26 cellular contexts compared by ENCODE assay signal in the genomic region with DNA sequence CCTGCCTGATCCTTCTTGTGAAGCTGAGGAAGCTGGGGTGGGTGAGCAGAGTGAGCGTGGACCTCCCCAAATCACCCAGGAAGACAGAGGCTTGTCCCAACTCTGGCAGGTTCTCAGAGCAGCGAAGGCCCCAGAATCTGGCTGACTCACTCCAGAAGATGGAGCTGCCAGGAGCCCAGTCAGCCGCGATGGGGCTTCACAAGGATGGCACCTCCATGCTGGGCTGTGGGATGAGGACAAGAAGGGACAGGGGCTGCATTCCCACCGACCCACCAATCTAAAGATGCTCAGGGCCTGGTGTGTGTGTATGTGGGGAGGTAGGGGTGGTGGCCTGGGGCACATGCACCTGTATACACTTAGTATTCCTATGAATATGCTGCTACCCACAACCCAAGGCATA.
"Had no signal": no experiment of that assay in that cellular context is flagged by ENCODE, and none has a peak within 500 bp of the region (broad histone marks: within the 10 kb centered on the region; RNA-seq: fewer than 3 reads in every experiment).

No MANE protein-coding gene starts in this region.

- H3K27ac ChIP-seq: ascending aorta, breast epithelium, SJCRH30, SK-N-MC had no signal

- H3K4me1 Mint-ChIP-seq: activated naive CD8-positive, alpha-beta T cell treated with anti-CD3 and anti-CD28 coated beads for 36 hours; activated T-helper 17 cell treated with anti-CD3 and anti-CD28 coated beads, Interleukin-2, amount 50 U/mL, for 72 hours had no signal

- H3K36me3 ChIP-seq: ascending aorta, breast epithelium, SJCRH30 had no signal

- ATAC-seq: activated T-cell treated with anti-CD3 and anti-CD28 coated beads, Interleukin-2, amount 50 U/mL, for 72 hours; activated T-helper 17 cell treated with anti-CD3 and anti-CD28 coated beads, Interleukin-2, amount 50 U/mL, for 72 hours; Panc1 had no signal

- DNase-seq: activated CD4-positive, alpha-beta T cell treated with anti-CD3 and anti-CD28 coated beads, Interleukin-2, amount 10 ng/mL, durations not matched to agents 24 days and 14 days; activated CD4-positive, alpha-beta T cell treated with anti-CD3 and anti-CD28 coated beads, Interleukin-2, amount 50 U/mL, for 4 hours; activated effector memory CD4-positive, alpha-beta T cell treated with anti-CD3 and anti-CD28 coated beads, Interleukin-2, amount 50 U/mL, for 16 hours; activated naive CD4-positive, alpha-beta T cell; activated naive CD4-positive, alpha-beta T cell treated with anti-CD3 and anti-CD28 coated beads, Interleukin-2, amount 50 U/mL, for 16 hours; activated naive CD8-positive, alpha-beta T cell treated with anti-CD3 and anti-CD28 coated beads for 36 hours; activated T-cell treated with anti-CD3 and anti-CD28 coated beads, Interleukin-2, amount 50 U/mL, for 1 hour; activated T-cell treated with anti-CD3 and anti-CD28 coated beads, Interleukin-2, amount 50 U/mL, for 72 hours; amniotic stem cell; Karpas-422; KBM-7; NCI-H1092; NCI-H1436 treated with DMSO at 0.1 percent for 48 hours; NCI-H1694 treated with DMSO at 0.1 percent for 48 hours; NCI-H2029; NCI-H345; NCI-H524 treated with DMSO at 0.1 percent for 48 hours; SHP77; SJCRH30 had no signal

- H3K4me3 Mint-ChIP-seq: activated CD4-positive, alpha-beta T cell treated with anti-CD3 and anti-CD28 coated beads, Interleukin-2, amount 10 ng/mL, durations not matched to agents 24 days and 14 days; activated naive CD8-positive, alpha-beta T cell treated with anti-CD3 and anti-CD28 coated beads for 36 hours; activated T-cell treated with anti-CD3 and anti-CD28 coated beads, Interleukin-2, amount 50 U/mL, for 72 hours; activated T-helper 17 cell treated with anti-CD3 and anti-CD28 coated beads, Interleukin-2, amount 50 U/mL, for 72 hours; T-helper 1 cell treated with Interleukin-12 subunit alpha and Interleukin-12 subunit beta and Interleukin-4 antibody, amounts not matched to agents 30 μg/mL and 1 μg/mL, for 36 hours; T-helper 2 cell treated with Interferon-gamma antibody and Interleukin-4, amounts not matched to agents 5 μg/mL and 100 μg/mL, for 36 hours had no signal

- H3K4me3 ChIP-seq: ascending aorta, breast epithelium, SJCRH30, SK-N-MC had no signal

- H3K36me3 Mint-ChIP-seq: activated naive CD8-positive, alpha-beta T cell treated with anti-CD3 and anti-CD28 coated beads for 36 hours had no signal

- H3K9me3 ChIP-seq: ascending aorta, breast epithelium, SJCRH30 had no signal

- H3K9me3 Mint-ChIP-seq: activated CD4-positive, alpha-beta T cell treated with anti-CD3 and anti-CD28 coated beads, Interleukin-2, amount 10 ng/mL, durations not matched to agents 24 days and 14 days; activated naive CD8-positive, alpha-beta T cell treated with anti-CD3 and anti-CD28 coated beads for 36 hours; activated T-cell treated with anti-CD3 and anti-CD28 coated beads, Interleukin-2, amount 50 U/mL, for 72 hours; activated T-helper 17 cell treated with anti-CD3 and anti-CD28 coated beads, Interleukin-2, amount 50 U/mL, for 72 hours; T-helper 1 cell treated with Interleukin-12 subunit alpha and Interleukin-12 subunit beta and Interleukin-4 antibody, amounts not matched to agents 30 μg/mL and 1 μg/mL, for 36 hours; T-helper 2 cell treated with Interferon-gamma antibody and Interleukin-4, amounts not matched to agents 5 μg/mL and 100 μg/mL, for 36 hours had no signal

- H3K4me1 ChIP-seq: ascending aorta, breast epithelium, SJCRH30 had no signal

- H3K27me3 ChIP-seq: ascending aorta, breast epithelium, SJCRH30 had no signal

- H3K27ac Mint-ChIP-seq: activated CD4-positive, alpha-beta T cell treated with anti-CD3 and anti-CD28 coated beads, Interleukin-2, amount 10 ng/mL, durations not matched to agents 24 days and 14 days; activated naive CD8-positive, alpha-beta T cell treated with anti-CD3 and anti-CD28 coated beads for 36 hours; activated T-cell treated with anti-CD3 and anti-CD28 coated beads, Interleukin-2, amount 50 U/mL, for 72 hours; activated T-helper 17 cell treated with anti-CD3 and anti-CD28 coated beads, Interleukin-2, amount 50 U/mL, for 72 hours; T-helper 1 cell treated with Interleukin-12 subunit alpha and Interleukin-12 subunit beta and Interleukin-4 antibody, amounts not matched to agents 30 μg/mL and 1 μg/mL, for 36 hours; T-helper 2 cell treated with Interferon-gamma antibody and Interleukin-4, amounts not matched to agents 5 μg/mL and 100 μg/mL, for 36 hours had no signal

- H3K27me3 Mint-ChIP-seq: activated naive CD8-positive, alpha-beta T cell treated with anti-CD3 and anti-CD28 coated beads for 36 hours; activated T-helper 17 cell treated with anti-CD3 and anti-CD28 coated beads, Interleukin-2, amount 50 U/mL, for 72 hours had no signal
